Comparison of ENCODE assay signal across 8 cellular contexts in genomic region chr2:134718956-134719814, GRCh38. TPM values are rescaled to one million over a fixed set of nuclear protein-coding genes. Genes with fewer than 3 reads are reported as not detected.
A peak's percentile ranks its signal among the peaks of the same experiment; 100 is the strongest.
DNase-seq lines count a peak whose midpoint lies in the region; ATAC-seq, FAIRE-seq and TF ChIP-seq lines count a peak whose summit lies in the region.

Gene TMEM163, minus strand, starts transcription at chr2:134719000.

- H3K4me1 Mint-ChIP-seq in CD8-positive, alpha-beta memory T cell: peaks cover 11 to 29% (median 21%) of the 10 kb centered on the region in 3 donors

- no peak for FAIRE-seq in keratinocyte (lab: Jason Lieb, UNC)

- POLR2A ChIA-PET in CD8-positive, alpha-beta memory T cell (lab: Charles Lee): interaction anchor here (1.1 kb wide), 1 partner anchor 50 kb away, joined by 3 read pairs; no protein-coding TSS in a partner anchor

- no peaks in the 10 kb centered on the region for H3K36me3 Mint-ChIP-seq in CD8-positive, alpha-beta memory T cell

- peak within 1 kb of the TSS; percentile 69 to 91 (median 81) for H3K4me3 Mint-ChIP-seq in CD8-positive, alpha-beta memory T cell

- DNase-seq in CD8-positive, alpha-beta memory T cell: peak in 3 of 5 donors; percentile 17 to 24 (median 23)
- DNase-seq in NCI-H510A (lab: John Stamatoyannopoulos, UW) (peak; percentile 59), astrocyte of the spinal cord (ENCODE audit: low read depth, low spot score) (no peak), keratinocyte (ENCODE audit: low read depth, low spot score) (no peak)
- DNase-seq in stimulated activated CD8-positive, alpha-beta memory T cell treated with anti-CD3 and anti-CD28 coated beads, Interleukin-4, amount 100 ng/mL, for 48 hours: peak; percentile 38

- H3K27ac Mint-ChIP-seq in CD8-positive, alpha-beta memory T cell: peak within 1 kb of the TSS in 3 of 8 donors; percentile 3 to 36 (median 15)

- no peaks in the 10 kb centered on the region for H4K20me1 ChIP-seq in keratinocyte (ENCODE audit: control insufficient read depth, extremely low read depth, insufficient read depth, low read length)

- in situ Hi-C loops in astrocyte of the spinal cord (cut with HindIII; ENCODE audit: low sequenced_read_pairs): no loop called here

- no peaks in the 10 kb centered on the region for H3K79me2 ChIP-seq in keratinocyte (ENCODE audit: control insufficient read depth, insufficient read depth, low read length)

- peak within 1 kb of the TSS; percentile 46 for H3K4me2 ChIP-seq in keratinocyte (ENCODE audit: control insufficient read depth, extremely low read depth, insufficient read depth, low read depth, low read length)

- H2AFZ ChIP-seq in keratinocyte (ENCODE audit: control insufficient read depth, low read length): no peak within 1 kb of the TSS

- peak; percentile 52 for ATAC-seq in GM21619 (IDR thresholded peaks at IDR 0.05; ENCODE audit: unreplicated experiment)
- ATAC-seq in HG03159 (IDR thresholded peaks at IDR 0.05; ENCODE audit: unreplicated experiment): no peak
- no peak for ATAC-seq in HG03571 (IDR thresholded peaks at IDR 0.05; ENCODE audit: unreplicated experiment)

- peaks cover 33% of the 10 kb centered on the region for H3K27me3 ChIP-seq in CD8-positive, alpha-beta memory T cell (ENCODE audit: insufficient read depth, low read length, poor library complexity, severe bottlenecking)
- H3K27me3 ChIP-seq in keratinocyte (ENCODE audit: control insufficient read depth, extremely low read depth, insufficient read depth, low read length): peaks cover 54% of the 10 kb centered on the region

- TF ChIP-seq CTCF in astrocyte of the spinal cord (IDR thresholded peaks at IDR 0.05; ENCODE audit: low read depth, low read length): no peak
- no peak for TF ChIP-seq CTCF in keratinocyte (optimal IDR thresholded peaks at IDR 0.05 in 1 of 3, IDR thresholded peaks at IDR 0.05 in 1 of 3, conservative IDR thresholded peaks at IDR 0.05 in 1 of 3; ENCODE audit: extremely low read depth in 1 of 3, insufficient read depth in 2 of 3, low read length in 3 of 3)

- H3K4me1 ChIP-seq in CD8-positive, alpha-beta memory T cell (ENCODE audit: insufficient read depth, low read length): peaks cover 7% of the 10 kb centered on the region
- H3K4me1 ChIP-seq in keratinocyte (ENCODE audit: control insufficient read depth, extremely low read depth, insufficient read depth, low read length): no peaks in the 10 kb centered on the region

- H3K9me3 ChIP-seq in CD8-positive, alpha-beta memory T cell (ENCODE audit: low read length): no peaks in the 10 kb centered on the region
- H3K9me3 ChIP-seq in keratinocyte (ENCODE audit: control insufficient read depth, low read depth, low read length): no peaks in the 10 kb centered on the region

- H3K36me3 ChIP-seq in CD8-positive, alpha-beta memory T cell (ENCODE audit: insufficient read depth, low read length): no peaks in the 10 kb centered on the region
- no peaks in the 10 kb centered on the region for H3K36me3 ChIP-seq in keratinocyte (ENCODE audit: control insufficient read depth in 2 of 2, extremely low read depth in 1 of 2, insufficient read depth in 2 of 2, low read length in 2 of 2)

- H3K9me3 Mint-ChIP-seq in CD8-positive, alpha-beta memory T cell: no peaks in the 10 kb centered on the region

- no peak within 1 kb of the TSS for H3K9ac ChIP-seq in keratinocyte (ENCODE audit: control insufficient read depth, extremely low read depth, insufficient read depth, low read length)

- CTCF ChIA-PET in CD8-positive, alpha-beta memory T cell (lab: Charles Lee): interaction anchor here (1.0 kb wide), 1 partner anchor 19 kb away, joined by 3 read pairs; no protein-coding TSS in a partner anchor

- H3K27me3 Mint-ChIP-seq in CD8-positive, alpha-beta memory T cell: peaks cover 32 to 73% of the 10 kb centered on the region in 2 donors

- peak within 1 kb of the TSS; percentile 14 for H3K4me3 ChIP-seq in CD8-positive, alpha-beta memory T cell (ENCODE audit: low read length)
- peak within 1 kb of the TSS; percentile 5 for H3K4me3 ChIP-seq in astrocyte of the spinal cord (ENCODE audit: low read depth, low read length)
- H3K4me3 ChIP-seq in keratinocyte (ENCODE audit: control insufficient read depth in 2 of 3, extremely low read depth in 1 of 3, insufficient read depth in 2 of 3, low read depth in 1 of 3, low read length in 3 of 3): no peak within 1 kb of the TSS

- H3K9me1 ChIP-seq in keratinocyte (ENCODE audit: control insufficient read depth, extremely low read depth, insufficient read depth, low read length): no peaks in the 10 kb centered on the region

- dilution Hi-C loops in keratinocyte (cut with MboI; ENCODE audit: extremely low pct_ligation_motif_present, low sequenced_read_pairs): no loop called here

- no peak within 1 kb of the TSS for H3K27ac ChIP-seq in CD8-positive, alpha-beta memory T cell (ENCODE audit: low read depth, low read length)
- H3K27ac ChIP-seq in keratinocyte (ENCODE audit: control insufficient read depth, insufficient read depth, low read length): no peak within 1 kb of the TSS

RNA-seq across cellular contexts. Expression of gene TMEM163, which starts in this region (rescaled TPM):
- not detected for total RNA-seq in CD8-positive, alpha-beta memory T cell
- 0.45 TPM for polyA plus RNA-seq in CD8-positive, alpha-beta memory T cell
- not detected in 3 replicates for polyA plus RNA-seq in keratinocyte
- not detected for polyA plus RNA-seq in keratinocyte (2011; ENCODE audit: low read depth)
- not detected in 2 replicates for polyA plus RNA-seq in keratinocyte (2011; cell fraction: cytosol; rRNA removed)
- not detected in 2 replicates for polyA plus RNA-seq in keratinocyte (2011; cell fraction: nucleus; rRNA removed)
- not detected in 2 replicates for polyA plus RNA-seq in keratinocyte (2012; ENCODE audit: low replicate concordance)
- not detected in 3 replicates for polyA minus RNA-seq in keratinocyte
- not detected for polyA minus RNA-seq in keratinocyte (2011; cell fraction: cytosol; rRNA and poly(A)+ RNA removed)
- not detected in 2 replicates for polyA minus RNA-seq in keratinocyte (2011; cell fraction: nucleus; rRNA and poly(A)+ RNA removed)

Comparison
In these comparisons a context has a peak if more than half of its experiments do, and no peak if none do; other contexts are left out.
1. Peak in DNase-seq and H3K4me3 ChIP-seq in CD8-positive, alpha-beta memory T cell; RNA of the gene not detected or under 1 TPM.
2. DNase-seq: peak in NCI-H510A (single experiment) and stimulated activated CD8-positive, alpha-beta memory T cell treated with anti-CD3 and anti-CD28 coated beads, Interleukin-4, amount 100 ng/mL, for 48 hours (single experiment); none in astrocyte of the spinal cord (single experiment) and keratinocyte (single experiment).